8 cellular contexts compared by ENCODE assay signal in the genomic region with DNA sequence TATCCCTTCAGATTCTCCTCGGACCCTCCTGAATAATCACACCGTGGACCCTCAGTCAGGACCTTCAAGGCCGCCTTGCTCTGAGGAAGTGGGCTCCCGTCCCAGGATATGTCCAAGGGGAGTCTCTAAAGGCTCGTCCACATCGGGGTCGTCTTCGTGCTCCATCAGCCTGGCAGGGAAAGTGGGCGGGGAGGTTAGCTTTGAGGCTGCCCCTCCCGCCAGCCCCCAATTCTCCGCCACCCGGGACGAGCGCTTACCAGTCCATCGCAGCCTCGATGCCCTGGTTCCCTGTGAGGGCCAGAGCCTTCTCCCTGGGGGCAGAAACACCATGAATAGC. TPM values are rescaled to one million over a fixed set of nuclear protein-coding genes. Genes with fewer than 3 reads are reported as not detected.
DNase-seq lines count a peak whose midpoint lies in the region; TF ChIP-seq lines count a peak whose summit lies in the region.

No MANE protein-coding gene starts in this region.

- CTCF ChIA-PET in Calu3 (lab: Charles Lee) = no interaction called here

- 7 to 14% methylated on average over 10 to 16 of the region's 16 CpGs for WGBS in endodermal cell (ENCODE audit: insufficient coverage in 1 of 2, insufficient read length in 1 of 2), 2 experiments

- H3K36me3 Mint-ChIP-seq in Calu3 (ENCODE audit: insufficient read depth, unreplicated experiment) (peaks cover 61% of the 10 kb centered on the region), endodermal cell (ENCODE audit: low read depth) (peaks cover 33% of the 10 kb centered on the region)

- peak overlapping the region; percentile 86 for H3K4me3 Mint-ChIP-seq in Calu3 (ENCODE audit: low read depth, unreplicated experiment)
- H3K4me3 Mint-ChIP-seq in endodermal cell = peak overlapping the region; percentile 84

- H4K20me1 ChIP-seq in osteoblast (ENCODE audit: insufficient read depth, low read length) = no peaks in the 10 kb centered on the region

- peak overlapping the region; percentile 98 for H3K9ac ChIP-seq in NT2/D1 (ENCODE audit: insufficient read length, low read depth)
- H3K9ac ChIP-seq in endodermal cell (ENCODE audit: extremely low read depth, low read length, poor library complexity, severe bottlenecking) = peak overlapping the region; percentile 82

- BruUV-seq in Calu3 (replicated peaks; lab: Mats Ljungman, UMichigan) = no TSS peak

- H3K9me3 ChIP-seq in NT2/D1 (ENCODE audit: insufficient read depth, low read length) (no peaks in the 10 kb centered on the region), endodermal cell (ENCODE audit: control insufficient read depth, low read length) (no peaks in the 10 kb centered on the region), osteoblast (ENCODE audit: low read depth, low read length) (no peaks in the 10 kb centered on the region)

- H3K4me1 ChIP-seq in NT2/D1 (ENCODE audit: insufficient read depth, insufficient read length) = peaks cover 3% of the 10 kb centered on the region
- peaks cover 7% of the 10 kb centered on the region for H3K4me1 ChIP-seq in endodermal cell (ENCODE audit: control insufficient read depth, insufficient read depth, low read length)
- peaks cover 23% of the 10 kb centered on the region for H3K4me1 ChIP-seq in osteoblast (ENCODE audit: insufficient read depth, low read length)

- H3K4me3 ChIP-seq in NT2/D1 (ENCODE audit: insufficient read length, low read depth) = peak overlapping the region; percentile 97
- H3K4me3 ChIP-seq in endodermal cell (ENCODE audit: low read length) = peak overlapping the region; percentile 94
- peak overlapping the region; percentile 83 for H3K4me3 ChIP-seq in osteoblast (ENCODE audit: insufficient read depth, low read length)

- no peak for DNase-seq in Calu3
- no peak for DNase-seq in NT2/D1 (ENCODE audit: low read depth, low spot score)
- no peak for DNase-seq in endodermal cell
- no peak for DNase-seq in osteoblast (ENCODE audit: insufficient read length, low spot score, missing footprints)
- DNase-seq in NCI-H1694 treated with DMSO at 0.1 percent for 48 hours (lab: John Stamatoyannopoulos, UW) = no peak
- no peak for DNase-seq in stimulated activated CD4-positive, alpha-beta T cell treated with anti-CD3 and anti-CD28 coated beads, Interleukin-4, amount 100 ng/mL, for 4 hours
- DNase-seq in activated CD4-positive, alpha-beta T cell treated with anti-CD3 and anti-CD28 coated beads, Interleukin-2, amount 50 U/mL, for 4 hours = no peak
- no peak for DNase-seq in AG08396 (ENCODE audit: low spot score)

- no peaks in the 10 kb centered on the region for H3K27me3 ChIP-seq in NT2/D1 (ENCODE audit: insufficient read depth, insufficient read length)
- no peaks in the 10 kb centered on the region for H3K27me3 ChIP-seq in endodermal cell (ENCODE audit: control insufficient read depth, insufficient read depth, low read length, poor library complexity, severe bottlenecking)
- no peaks in the 10 kb centered on the region for H3K27me3 ChIP-seq in osteoblast (ENCODE audit: insufficient read depth, low read length)

- peak overlapping the region; percentile 71 for H3K27ac ChIP-seq in endodermal cell (ENCODE audit: low read depth, low read length)
- peak overlapping the region; percentile 84 for H3K27ac ChIP-seq in osteoblast (ENCODE audit: low read depth, low read length)

- H2AFZ ChIP-seq in osteoblast (ENCODE audit: low read length) = peak overlapping the region; percentile 81

- intact Hi-C loops in Calu3 (cut with micrococcal nuclease; ENCODE audit: unreplicated experiment) = no loop called here

- H3K36me3 ChIP-seq in NT2/D1 (ENCODE audit: insufficient read depth, insufficient read length, low read length) (peaks cover 40% of the 10 kb centered on the region), endodermal cell (ENCODE audit: control insufficient read depth, insufficient read depth, low read length) (peaks cover 34% of the 10 kb centered on the region), osteoblast (ENCODE audit: insufficient read depth, low read length) (peaks cover 32% of the 10 kb centered on the region)

- H3K79me2 ChIP-seq in osteoblast (ENCODE audit: insufficient read depth, low read length) = peaks cover 38% of the 10 kb centered on the region

- TF ChIP-seq CTCF in Calu3 (IDR thresholded peaks at IDR 0.05; ENCODE audit: unreplicated experiment) (no peak), endodermal cell (conservative IDR thresholded peaks at IDR 0.05) (no peak), osteoblast (IDR thresholded peaks at IDR 0.05; ENCODE audit: extremely low read depth, low read depth, low read length) (no peak)

- peak overlapping the region; percentile 84 for H3K27ac Mint-ChIP-seq in Calu3 (ENCODE audit: unreplicated experiment)
- H3K27ac Mint-ChIP-seq in endodermal cell = peak overlapping the region; percentile 91

- peak overlapping the region; percentile 86 for H3K4me2 ChIP-seq in osteoblast (ENCODE audit: insufficient read depth, low read length)

- H3K9me3 Mint-ChIP-seq in Calu3 (ENCODE audit: low read depth, unreplicated experiment) = no peaks in the 10 kb centered on the region
- H3K9me3 Mint-ChIP-seq in endodermal cell = no peaks in the 10 kb centered on the region

- H3K27me3 Mint-ChIP-seq in Calu3 (ENCODE audit: unreplicated experiment) (no peaks in the 10 kb centered on the region), endodermal cell (ENCODE audit: insufficient read depth) (no peaks in the 10 kb centered on the region)

- H3K4me1 Mint-ChIP-seq in Calu3 (ENCODE audit: low read depth, unreplicated experiment) (peaks cover 24% of the 10 kb centered on the region), endodermal cell (peaks cover 16% of the 10 kb centered on the region)

RNA-seq across cellular contexts. Expression of a gene that starts 0.5 kb away (rescaled TPM):
- 91.9 and 98.7 TPM in 2 replicates for total RNA-seq in Calu3 (2022)
- total RNA-seq in endodermal cell = 10 to 100 TPM; 89.3 to 96.6 TPM
- polyA plus RNA-seq in endodermal cell (2013, experiment 1 of 2) = 114 TPM
- 96.7 TPM for polyA plus RNA-seq in endodermal cell (2013, experiment 2 of 2)
- 98.1 and 107 TPM in 2 replicates for total RNA-seq in osteoblast

RNA-seq across cellular contexts. Expression of a gene that starts 6.3 kb away (rescaled TPM):
- total RNA-seq in Calu3 (2022) (16.4 and 21.3 TPM in 2 replicates), endodermal cell (10 to 100 TPM in 1 of 2 donors, 1 to 10 TPM in 1; 7.5 to 14.1 TPM), osteoblast (7.6 and 8.0 TPM in 2 replicates)
- 2.7 TPM for polyA plus RNA-seq in endodermal cell (2013, experiment 1 of 2)
- polyA plus RNA-seq in endodermal cell (2013, experiment 2 of 2) = 1.7 TPM

RNA-seq across cellular contexts. Expression of a gene that starts 6.9 kb away (rescaled TPM):
- total RNA-seq in Calu3 (2022) = 10.4 and 11.4 TPM in 2 replicates
- total RNA-seq in endodermal cell = 10 to 100 TPM in 1 of 2 donors, 1 to 10 TPM in 1; 9.2 to 11.1 TPM
- polyA plus RNA-seq in endodermal cell (2013, experiment 1 of 2) = 11.0 TPM
- polyA plus RNA-seq in endodermal cell (2013, experiment 2 of 2) = 9.7 TPM
- 4.4 and 5.8 TPM in 2 replicates for total RNA-seq in osteoblast

RNA-seq across cellular contexts. Expression of a gene that starts 10.9 kb away (rescaled TPM):
- total RNA-seq in Calu3 (2022) = 0.71 and 1.5 TPM in 2 replicates
- total RNA-seq in endodermal cell = under 1 TPM; 0.55 to 0.99 TPM
- polyA plus RNA-seq in endodermal cell (2013, experiment 1 of 2) = 0.14 TPM
- polyA plus RNA-seq in endodermal cell (2013, experiment 2 of 2) = 0.17 TPM
- 9.1 and 13.8 TPM in 2 replicates for total RNA-seq in osteoblast

RNA-seq across cellular contexts. Expression of a gene that starts 13.3 kb away (rescaled TPM):
- 17.7 and 23.1 TPM in 2 replicates for total RNA-seq in Calu3 (2022)
- 10 to 100 TPM; 29.9 to 39.4 TPM for total RNA-seq in endodermal cell
- 88.0 TPM for polyA plus RNA-seq in endodermal cell (2013, experiment 1 of 2)
- 127 TPM for polyA plus RNA-seq in endodermal cell (2013, experiment 2 of 2)
- 6.2 and 11.2 TPM in 2 replicates for total RNA-seq in osteoblast
